ENCODE assay signal across 24 cellular contexts in genomic region chr16:13909069-13909468, GRCh38. TPM values are rescaled to one million over a fixed set of nuclear protein-coding genes. Genes with fewer than 3 reads are reported as not detected.
A peak's percentile ranks its signal among the peaks of the same experiment; 100 is the strongest.
DNase-seq lines count a peak whose midpoint lies in the region; ATAC-seq and TF ChIP-seq lines count a peak whose summit lies in the region.
"Had no signal": no experiment of that assay in that cellular context is flagged by ENCODE, and none has a peak within 500 bp of the region (broad histone marks: within the 10 kb centered on the region; RNA-seq: fewer than 3 reads in every experiment).

No MANE protein-coding gene starts in this region.

- CTCF ChIA-PET in mammary epithelial cell (lab: Charles Lee; ENCODE audit: low non-redundant PET) = no interaction called here

- H3K4me3 ChIP-seq in heart right ventricle (no peak overlapping the region), body of pancreas (no peak overlapping the region), right lobe of liver (no peak overlapping the region), mammary epithelial cell (replicated peaks in 1 of 3; ENCODE audit: insufficient read depth in 1 of 3, low read depth in 2 of 3, low read length in 3 of 3) (no peak overlapping the region)
- H3K4me3 ChIP-seq: GM12878, GM23338 had no signal

- H3K9ac ChIP-seq in mammary epithelial cell (ENCODE audit: insufficient read depth, low read length) = no peak overlapping the region

- H3K27ac ChIP-seq in heart right ventricle = peak overlapping the region in 7 of 10 donors; percentile 31 to 88 (median 80)
- peak overlapping the region; percentile 74 to 97 (median 86) for H3K27ac ChIP-seq in body of pancreas
- peak overlapping the region; percentile 26 to 93 (median 91) for H3K27ac ChIP-seq in right lobe of liver
- H3K27ac ChIP-seq in mammary epithelial cell (ENCODE audit: insufficient read depth, low read depth, low read length) = no peak overlapping the region

- DNase-seq in heart right ventricle = no peak
- DNase-seq in Right ventricle myocardium superior = no peak
- DNase-seq in body of pancreas = no peak
- DNase-seq in right lobe of liver = no peak
- no peak for DNase-seq in mammary epithelial cell
- no peak for DNase-seq in NCI-H2171 (lab: John Stamatoyannopoulos, UW)
- DNase-seq: 8988T; BE2C; CD8-positive, alpha-beta memory T cell; DMS79; EL; GDM1; H9; KG1; NCI-H1048; NCI-H1417; NCI-H1694; NCI-H2029 treated with DMSO at 0.1 percent for 48 hours; NCI-H510A; RPMI8226; SHP77 treated with DMSO at 0.1 percent for 48 hours had no signal

- no TSS peak for BruUV-seq in mammary epithelial cell (replicated peaks; lab: Mats Ljungman, UMichigan)

- peaks cover 0 to 13% (median 4%) of the 10 kb centered on the region in 11 donors for H3K9me3 ChIP-seq in heart right ventricle
- H3K9me3 ChIP-seq in body of pancreas = no peaks in the 10 kb centered on the region
- H3K9me3 ChIP-seq in right lobe of liver = no peaks in the 10 kb centered on the region
- H3K9me3 ChIP-seq in mammary epithelial cell (replicated peaks; ENCODE audit: insufficient read depth, low read length) = peaks cover 4% of the 10 kb centered on the region
- H3K9me3 ChIP-seq: BE2C had no signal

- intact Hi-C loops in heart right ventricle (cut with DNase I) (no loop called here), Right ventricle myocardium superior (cut with DNase I) (no loop called here), body of pancreas (cut with DNase I) (no loop called here), right lobe of liver (cut with DNase I) (no loop called here), mammary epithelial cell (cut with micrococcal nuclease) (no loop called here)

- no peaks in the 10 kb centered on the region for H4K20me1 ChIP-seq in mammary epithelial cell (ENCODE audit: insufficient read depth, low read length)

- H3K4me1 ChIP-seq in heart right ventricle (peaks cover 0 to 20% (median 0%) of the 10 kb centered on the region in 9 donors), body of pancreas (peaks cover 29% of the 10 kb centered on the region), right lobe of liver (peaks cover 0 to 36% (median 9%) of the 10 kb centered on the region in 4 donors), mammary epithelial cell (ENCODE audit: insufficient read depth, low read length) (no peaks in the 10 kb centered on the region)

- H3K79me2 ChIP-seq in mammary epithelial cell (ENCODE audit: insufficient read depth, low read length) = no peaks in the 10 kb centered on the region

- WGBS in heart right ventricle, 2 donors = 82 to 83% methylated on average over 7 of the region's 7 CpGs
- WGBS in body of pancreas, 2 donors = 80 to 81% methylated on average over 7 of the region's 7 CpGs
- WGBS in right lobe of liver (ENCODE audit: insufficient coverage, low coverage, low lambda C conversion rate, missing lambda C conversion rate) = 75% methylated on average over 7 of the region's 7 CpGs
- WGBS in mammary epithelial cell (ENCODE audit: low coverage, missing lambda C conversion rate) = 88% methylated on average over 6 of the region's 7 CpGs

- in situ Hi-C loops in mammary epithelial cell (cut with MboI; ENCODE audit: low sequenced_read_pairs in 2 of 2) = no loop called here

- no peak overlapping the region for H2AFZ ChIP-seq in mammary epithelial cell (ENCODE audit: low read depth, low read length)

- H3K36me3 ChIP-seq in heart right ventricle (no peaks in the 10 kb centered on the region), body of pancreas (replicated peaks in 1 of 2; ENCODE audit: insufficient read depth in 1 of 2, low read depth in 2 of 2) (no peaks in the 10 kb centered on the region), right lobe of liver (no peaks in the 10 kb centered on the region), mammary epithelial cell (ENCODE audit: insufficient read depth, low read length) (no peaks in the 10 kb centered on the region)
- H3K36me3 ChIP-seq: BE2C had no signal

- TF ChIP-seq POLR2A in body of pancreas (IDR thresholded peaks at IDR 0.05) = no peak
- no peak for TF ChIP-seq POLR2A in right lobe of liver (IDR thresholded peaks at IDR 0.05)

- dilution Hi-C loops in mammary epithelial cell (cut with HindIII; ENCODE audit: low sequenced_read_pairs) = no loop called here

- no peak for ATAC-seq in heart right ventricle
- no peak for ATAC-seq in Right ventricle myocardium superior (ENCODE audit: poor library complexity)
- ATAC-seq in body of pancreas = no peak
- ATAC-seq in right lobe of liver = no peak
- no peak for ATAC-seq in GM21717 (IDR thresholded peaks at IDR 0.05; ENCODE audit: unreplicated experiment)
- ATAC-seq: GM12878, GM23338 had no signal

- H3K4me2 ChIP-seq in mammary epithelial cell (ENCODE audit: insufficient read depth, low read depth, low read length) = no peak overlapping the region
- H3K4me2 ChIP-seq: GM23338 had no signal

- TF ChIP-seq CTCF in heart right ventricle (IDR thresholded peaks at IDR 0.05) (no peak), body of pancreas (IDR thresholded peaks at IDR 0.05) (no peak), right lobe of liver (IDR thresholded peaks at IDR 0.05) (no peak), mammary epithelial cell (conservative IDR thresholded peaks at IDR 0.05 in 1 of 2, IDR thresholded peaks at IDR 0.05 in 1 of 2; ENCODE audit: extremely low read depth in 1 of 2, insufficient read depth in 1 of 2, low read depth in 1 of 2, low read length in 2 of 2) (no peak)

- H3K27me3 ChIP-seq in heart right ventricle (peaks cover 0 to 8% (median 0%) of the 10 kb centered on the region in 7 donors), body of pancreas (no peaks in the 10 kb centered on the region), right lobe of liver (no peaks in the 10 kb centered on the region), mammary epithelial cell (ENCODE audit: insufficient read depth, low read length) (no peaks in the 10 kb centered on the region)

RNA-seq across cellular contexts. Expression of gene ERCC4, which starts 10.9 kb away (rescaled TPM):
- total RNA-seq in heart right ventricle (10 to 100 TPM in 5 of 10 donors, 1 to 10 TPM in 5; 5.1 to 13.1 (median 10.2) TPM), Right ventricle myocardium superior (6.0 TPM), body of pancreas (1 to 10 TPM; 9.2 to 9.9 TPM), right lobe of liver (1 to 10 TPM; 3.4 to 7.3 (median 5.7) TPM), mammary epithelial cell (10 to 100 TPM in 1 of 2 donors, 1 to 10 TPM in 1; 9.7 to 13.1 TPM)
- polyA plus RNA-seq in heart right ventricle (1 to 10 TPM; 1.3 to 2.0 TPM), mammary epithelial cell (2.5 TPM)
- polyA minus RNA-seq in mammary epithelial cell = 33.3 TPM
